ENCODE assay signal across 32 cellular contexts in the genomic region with DNA sequence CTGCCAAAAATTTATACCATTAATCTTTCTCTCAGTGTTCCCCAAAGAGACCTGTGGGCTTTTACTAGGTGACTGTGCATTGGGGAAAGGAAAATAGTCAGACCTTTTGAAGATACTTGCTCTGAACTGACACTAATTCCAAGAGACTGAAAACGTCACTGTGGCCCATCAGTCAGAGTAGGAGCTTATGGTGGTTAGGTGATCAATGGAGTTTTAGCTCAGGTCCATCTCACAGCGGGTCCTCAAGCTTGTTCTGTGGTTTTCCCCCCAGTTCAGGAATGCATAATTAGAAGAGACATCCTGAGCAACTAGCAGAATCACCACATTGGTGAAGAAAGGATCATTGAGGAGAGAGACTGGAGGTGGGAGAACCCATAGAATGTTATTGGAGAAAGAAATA.
"Had no signal": no experiment of that assay in that cellular context is flagged by ENCODE, and none has a peak within 500 bp of the region (broad histone marks: within the 10 kb centered on the region; RNA-seq: fewer than 3 reads in every experiment).

No MANE protein-coding gene starts in this region.

- H3K9me3 ChIP-seq: MG63 had no signal

- H3K27ac ChIP-seq: KMS-11 had no signal

- H3K4me3 ChIP-seq: MG63 had no signal

- H3K4me2 ChIP-seq: KMS-11 had no signal

- DNase-seq: Karpas-422, MG63, MM.1S, NCI-H1048, NCI-H1092, NCI-H1092 treated with DMSO at 0.1 percent for 48 hours, NCI-H1105, NCI-H1105 treated with DMSO at 0.1 percent for 48 hours, NCI-H1417, NCI-H1417 treated with DMSO at 0.1 percent for 48 hours, NCI-H1436, NCI-H1436 treated with DMSO at 0.1 percent for 48 hours, NCI-H146, NCI-H1694, NCI-H1694 treated with DMSO at 0.1 percent for 48 hours, NCI-H187, NCI-H187 treated with DMSO at 0.1 percent for 48 hours, NCI-H1930, NCI-H2029, NCI-H2029 treated with DMSO at 0.1 percent for 48 hours, NCI-H2081, NCI-H2081 treated with DMSO at 0.1 percent for 48 hours, NCI-H2107, NCI-H2171, NCI-H2171 treated with DMSO at 0.1 percent for 48 hours, NCI-H2227 treated with DMSO at 0.1 percent for 48 hours, NCI-H226, NCI-H345, NCI-H446, NCI-H446 treated with DMSO at 0.1 percent for 48 hours, NCI-H510A had no signal

- H3K36me3 ChIP-seq: MG63 had no signal

- H3K9ac ChIP-seq: KMS-11 had no signal
